Comparison of ENCODE assay signal across 15 cellular contexts in the genomic region with DNA sequence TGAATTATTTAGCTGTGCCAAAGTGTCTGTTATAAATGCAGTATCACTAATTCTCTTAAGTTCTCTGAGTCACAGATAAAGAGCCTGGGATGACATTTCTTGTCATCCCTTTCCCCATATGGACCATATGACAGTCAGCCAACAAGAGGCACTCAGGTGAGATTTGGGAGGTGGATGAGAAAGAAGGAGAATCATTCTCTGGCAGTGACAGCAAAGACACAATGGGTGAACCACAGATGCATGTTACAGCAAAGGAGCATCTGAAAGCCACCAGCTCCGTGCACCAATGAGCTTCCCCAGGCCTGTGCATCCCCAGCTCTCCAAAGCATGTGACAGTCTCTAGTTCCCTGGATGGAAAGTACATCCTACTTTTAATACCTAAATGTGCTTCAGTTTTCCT. TPM values are rescaled to one million over a fixed set of nuclear protein-coding genes. Genes with fewer than 3 reads are reported as not detected.
DNase-seq lines count a peak whose midpoint lies in the region; ATAC-seq and TF ChIP-seq lines count a peak whose summit lies in the region.
"Had no signal": no experiment of that assay in that cellular context is flagged by ENCODE, and none has a peak within 500 bp of the region (broad histone marks: within the 10 kb centered on the region; RNA-seq: fewer than 3 reads in every experiment).

No MANE protein-coding gene starts in this region.

- H2BK12ac ChIP-seq in H9 (ENCODE audit: insufficient read length, low read depth, low read length): no peak overlapping the region

- H4K91ac ChIP-seq in H9 (ENCODE audit: insufficient read length, low read depth, low read length): no peak overlapping the region

- H3K4me1 Mint-ChIP-seq in activated CD4-positive, alpha-beta T cell treated with anti-CD3 and anti-CD28 coated beads, Interleukin-2, amount 10 ng/mL, durations not matched to agents 7 days and 5 days: peaks cover 73% of the 10 kb centered on the region
- peaks cover 25 to 85% (median 74%) of the 10 kb centered on the region in 7 donors for H3K4me1 Mint-ChIP-seq in naive thymus-derived CD4-positive, alpha-beta T cell
- H3K4me1 Mint-ChIP-seq in H9: no peaks in the 10 kb centered on the region

- no peaks in the 10 kb centered on the region for H3F3A ChIP-seq in SK-N-SH (replicated peaks; ENCODE audit: insufficient read depth)

- H2AFZ ChIP-seq in SK-N-SH (ENCODE audit: low read depth) (no peak overlapping the region), H9 (ENCODE audit: low read length) (no peak overlapping the region)

- no peak overlapping the region for H2BK120ac ChIP-seq in H9 (ENCODE audit: low read depth, low read length, poor library complexity, severe bottlenecking)

- H3K23ac ChIP-seq in H9 (ENCODE audit: insufficient read length, low read depth, low read length): no peak overlapping the region

- peaks cover 0 to 25% of the 10 kb centered on the region in 2 donors for H3K4me1 ChIP-seq in naive thymus-derived CD4-positive, alpha-beta T cell (ENCODE audit: control insufficient read depth in 2 of 2, insufficient read depth in 2 of 2, low read length in 2 of 2)
- H3K4me1 ChIP-seq in SK-N-SH (ENCODE audit: control insufficient read depth in 1 of 2, insufficient read depth in 2 of 2, low read depth in 1 of 2, low read length in 1 of 2) (no peaks in the 10 kb centered on the region), H9 (ENCODE audit: insufficient read depth, low read length) (no peaks in the 10 kb centered on the region)
- H3K4me1 ChIP-seq: A549, thyroid gland had no signal

- H4K20me1 ChIP-seq in SK-N-SH (ENCODE audit: insufficient read depth) (no peaks in the 10 kb centered on the region), H9 (ENCODE audit: control insufficient read depth, insufficient read depth, insufficient read length) (no peaks in the 10 kb centered on the region)

- H3K27ac ChIP-seq in naive thymus-derived CD4-positive, alpha-beta T cell (ENCODE audit: low read depth, low read length): peak overlapping the region; percentile 60
- H3K27ac ChIP-seq in SK-N-SH (ENCODE audit: low read depth in 2 of 2, low read length in 1 of 2): no peak overlapping the region
- H3K27ac ChIP-seq in H9 (ENCODE audit: insufficient read length, low read depth, low read length): no peak overlapping the region
- H3K27ac ChIP-seq: A549, ovary, thyroid gland had no signal

- H3K79me2 ChIP-seq in SK-N-SH (ENCODE audit: insufficient read depth) (no peaks in the 10 kb centered on the region), H9 (ENCODE audit: insufficient read depth, low read length) (no peaks in the 10 kb centered on the region)

- no peak overlapping the region for H2BK5ac ChIP-seq in H9 (ENCODE audit: insufficient read length, low read length)

- DNase-seq in activated CD4-positive, alpha-beta T cell treated with anti-CD3 and anti-CD28 coated beads, Interleukin-2, amount 10 ng/mL, durations not matched to agents 7 days and 5 days: no peak
- no peak for DNase-seq in activated CD4-positive, alpha-beta T cell treated with anti-CD3 and anti-CD28 coated beads for 4 hours
- DNase-seq in naive thymus-derived CD4-positive, alpha-beta T cell: no peak
- DNase-seq in HuH-7 (ENCODE audit: low spot score): no peak
- DNase-seq in SK-N-SH: no peak
- no peak for DNase-seq in H9
- DNase-seq: NCI-H2081, ovary, SHP77, spleen, thyroid gland had no signal

- no peak for TF ChIP-seq EP300 in SK-N-SH (IDR thresholded peaks at IDR 0.05; ENCODE audit: borderline replicate concordance in 1 of 2, low read depth in 1 of 2, low read length in 1 of 2)

- H3K4me2 ChIP-seq in SK-N-SH (no peak overlapping the region), H9 (ENCODE audit: insufficient read depth, insufficient read length, low read length) (no peak overlapping the region)
- H3K4me2 ChIP-seq: A549 had no signal

- H4K5ac ChIP-seq in H9 (ENCODE audit: insufficient read length, low read depth, low read length): no peak overlapping the region

- no peak overlapping the region for H2AK5ac ChIP-seq in H9 (ENCODE audit: insufficient read length, low read length)

- no peak overlapping the region for H3K14ac ChIP-seq in H9 (ENCODE audit: insufficient read depth, low read length)

- H3K4me3 ChIP-seq in naive thymus-derived CD4-positive, alpha-beta T cell (ENCODE audit: low read length): no peak overlapping the region
- H3K4me3 ChIP-seq in SK-N-SH (ENCODE audit: low read depth in 2 of 2, low read length in 1 of 2): no peak overlapping the region
- H3K4me3 ChIP-seq: A549, ovary, spleen, thyroid gland had no signal

- H3K27me3 Mint-ChIP-seq in activated CD4-positive, alpha-beta T cell treated with anti-CD3 and anti-CD28 coated beads, Interleukin-2, amount 10 ng/mL, durations not matched to agents 7 days and 5 days: no peaks in the 10 kb centered on the region
- no peaks in the 10 kb centered on the region for H3K27me3 Mint-ChIP-seq in naive thymus-derived CD4-positive, alpha-beta T cell
- peaks cover 59% of the 10 kb centered on the region for H3K27me3 Mint-ChIP-seq in H9 (ENCODE audit: low read depth)

- no peaks in the 10 kb centered on the region for H3K23me2 ChIP-seq in H9 (ENCODE audit: insufficient read length, low read depth, low read length, poor library complexity, severe bottlenecking)

- peaks cover 57% of the 10 kb centered on the region for H3K36me3 Mint-ChIP-seq in activated CD4-positive, alpha-beta T cell treated with anti-CD3 and anti-CD28 coated beads, Interleukin-2, amount 10 ng/mL, durations not matched to agents 7 days and 5 days (ENCODE audit: low read depth)
- peaks cover 13 to 51% (median 31%) of the 10 kb centered on the region in 5 donors for H3K36me3 Mint-ChIP-seq in naive thymus-derived CD4-positive, alpha-beta T cell
- no peaks in the 10 kb centered on the region for H3K36me3 Mint-ChIP-seq in H9 (ENCODE audit: insufficient read depth in 1 of 3, low read depth in 3 of 3)

- POLR2A ChIA-PET in activated CD4-positive, alpha-beta T cell treated with anti-CD3 and anti-CD28 coated beads, Interleukin-2, amount 10 ng/mL, durations not matched to agents 7 days and 5 days (lab: Charles Lee): interaction anchor here (1.0 kb wide), 1 partner anchor 106 kb away, joined by 3 read pairs; no protein-coding TSS in a partner anchor
- POLR2A ChIA-PET in naive thymus-derived CD4-positive, alpha-beta T cell (lab: Charles Lee): interaction anchor here (1.0 to 18.5 kb wide), 20 partner anchors 9 to 173 kb away, joined by 3 to 327 read pairs (median 6); a partner anchor contains a TSS
- POLR2A ChIA-PET in SK-N-SH (lab: Yijun Ruan, JAX): no interaction called here

- H2BK20ac ChIP-seq in H9 (ENCODE audit: low read depth, low read length, poor library complexity, severe bottlenecking): no peak overlapping the region

- H3K18ac ChIP-seq in H9 (ENCODE audit: insufficient read length, low read depth, low read length): no peak overlapping the region

- H3K9ac ChIP-seq in SK-N-SH (no peak overlapping the region), H9 (ENCODE audit: extremely low read depth, insufficient read length, low read length) (no peak overlapping the region)

- H3K4me3 Mint-ChIP-seq in activated CD4-positive, alpha-beta T cell treated with anti-CD3 and anti-CD28 coated beads, Interleukin-2, amount 10 ng/mL, durations not matched to agents 7 days and 5 days: peak overlapping the region; percentile 28
- peak overlapping the region; percentile 27 to 73 (median 54) for H3K4me3 Mint-ChIP-seq in naive thymus-derived CD4-positive, alpha-beta T cell
- no peak overlapping the region for H3K4me3 Mint-ChIP-seq in H9

- no peak overlapping the region for H3T11ph ChIP-seq in H9 (ENCODE audit: low read length)

- 6% methylated on average over 1 of the region's 1 CpG for WGBS in SK-N-SH (ENCODE audit: low lambda C conversion rate)
- no CpG with 5 or more reads among the region's 1 CpG for WGBS in H9 (ENCODE audit: extremely low coverage, insufficient read length, low lambda C conversion rate)

- no peak for TF ChIP-seq RAD21 in SK-N-SH (IDR thresholded peaks at IDR 0.05; ENCODE audit: low read length)

- CTCF ChIA-PET in activated CD4-positive, alpha-beta T cell treated with anti-CD3 and anti-CD28 coated beads, Interleukin-2, amount 10 ng/mL, durations not matched to agents 7 days and 5 days (lab: Charles Lee): interaction anchor here (1.0 to 2.4 kb wide), 8 partner anchors 9 to 173 kb away, joined by 3 to 8 read pairs (median 4); a partner anchor contains a TSS
- CTCF ChIA-PET in naive thymus-derived CD4-positive, alpha-beta T cell (lab: Charles Lee): interaction anchor here (1.0 to 3.1 kb wide), 2 partner anchors 37 to 52 kb away, joined by 3 to 11 read pairs; no protein-coding TSS in a partner anchor
- CTCF ChIA-PET in SK-N-SH (lab: Yijun Ruan, JAX): interaction anchor here (0.5 to 1.5 kb wide), 2 partner anchors 133 to 991 kb away, joined by 3 to 5 read pairs; no protein-coding TSS in a partner anchor

- H3K79me1 ChIP-seq in H9 (ENCODE audit: insufficient read depth, low read depth, low read length, poor library complexity, severe bottlenecking): no peaks in the 10 kb centered on the region

- ATAC-seq in GM21381 (IDR thresholded peaks at IDR 0.05; ENCODE audit: unreplicated experiment) (peak; percentile 49), HG03439 (IDR thresholded peaks at IDR 0.05; ENCODE audit: unreplicated experiment) (peak; percentile 31)
- no peak for ATAC-seq in naive thymus-derived CD4-positive, alpha-beta T cell
- ATAC-seq: A549 had no signal

- intact Hi-C loops in naive thymus-derived CD4-positive, alpha-beta T cell (cut with micrococcal nuclease): loop anchor here (1.0 to 2.0 kb wide), 2 partner anchors 10 to 53 kb away; no protein-coding TSS in a partner anchor

- no peak overlapping the region for H2BK15ac ChIP-seq in H9 (ENCODE audit: low read depth, low read length)

- H3K9me3 Mint-ChIP-seq in activated CD4-positive, alpha-beta T cell treated with anti-CD3 and anti-CD28 coated beads, Interleukin-2, amount 10 ng/mL, durations not matched to agents 7 days and 5 days: peaks cover 37% of the 10 kb centered on the region
- peaks cover 0 to 51% (median 20%) of the 10 kb centered on the region in 11 donors for H3K9me3 Mint-ChIP-seq in naive thymus-derived CD4-positive, alpha-beta T cell
- H3K9me3 Mint-ChIP-seq in H9: peaks cover 0 to 3% of the 10 kb centered on the region in 2 experiments; a peak in 2 of 5 replicates

- H3K4ac ChIP-seq in H9 (ENCODE audit: low read depth, low read length): no peak overlapping the region

- H3K9me3 ChIP-seq in naive thymus-derived CD4-positive, alpha-beta T cell (ENCODE audit: control insufficient read depth in 2 of 3, low read length in 3 of 3): peaks cover 0 to 8% (median 3%) of the 10 kb centered on the region in 3 experiments
- H3K9me3 ChIP-seq in SK-N-SH: no peaks in the 10 kb centered on the region
- no peaks in the 10 kb centered on the region for H3K9me3 ChIP-seq in H9 (ENCODE audit: control insufficient read depth, low read depth, low read length)
- H3K9me3 ChIP-seq: A549, ovary, thyroid gland had no signal

- H3K27me3 ChIP-seq in naive thymus-derived CD4-positive, alpha-beta T cell (ENCODE audit: control insufficient read depth in 2 of 2, insufficient read depth in 2 of 2, low read length in 2 of 2): no peaks in the 10 kb centered on the region
- H3K27me3 ChIP-seq in SK-N-SH (ENCODE audit: insufficient read depth): 0 out of 2 replicates have a peak, but pooled peaks cover 11% of the 10 kb centered on the region
- no peaks in the 10 kb centered on the region for H3K27me3 ChIP-seq in H9 (ENCODE audit: insufficient read depth, low read length)
- H3K27me3 ChIP-seq: ovary, spleen, thyroid gland had no signal

- TF ChIP-seq CTCF in SK-N-SH (IDR thresholded peaks at IDR 0.05): no peak
- TF ChIP-seq CTCF in H9 (conservative IDR thresholded peaks at IDR 0.05): no peak

- peaks cover 0 to 6% (median 0%) of the 10 kb centered on the region in 3 experiments for H3K36me3 ChIP-seq in naive thymus-derived CD4-positive, alpha-beta T cell (ENCODE audit: control insufficient read depth in 2 of 3, insufficient read depth in 3 of 3, low read length in 3 of 3)
- no peaks in the 10 kb centered on the region for H3K36me3 ChIP-seq in SK-N-SH (replicated peaks in 1 of 2; ENCODE audit: control insufficient read depth in 1 of 2, insufficient read depth in 2 of 2, low read length in 1 of 2)
- H3K36me3 ChIP-seq: ovary, thyroid gland had no signal

- no peak overlapping the region for H3K56ac ChIP-seq in H9 (ENCODE audit: insufficient read length, low read depth, low read length)

- H4K8ac ChIP-seq in H9 (replicated peaks; ENCODE audit: insufficient read length, low read depth, low read length): no peak overlapping the region

- peak overlapping the region; percentile 74 for H3K27ac Mint-ChIP-seq in activated CD4-positive, alpha-beta T cell treated with anti-CD3 and anti-CD28 coated beads, Interleukin-2, amount 10 ng/mL, durations not matched to agents 7 days and 5 days
- peak overlapping the region; percentile 64 to 97 (median 88) for H3K27ac Mint-ChIP-seq in naive thymus-derived CD4-positive, alpha-beta T cell
- no peak overlapping the region for H3K27ac Mint-ChIP-seq in H9

- no peaks in the 10 kb centered on the region for H3K9me2 ChIP-seq in SK-N-SH

RNA-seq across cellular contexts. Expression of a gene that starts 10.8 kb away (rescaled TPM):
- 100 to 1,000 TPM; 105 to 109 TPM for total RNA-seq in activated CD4-positive, alpha-beta T cell treated with anti-CD3 and anti-CD28 coated beads, Interleukin-2, amount 10 ng/mL, durations not matched to agents 7 days and 5 days
- 100 to 1,000 TPM in 3 of 5 experiments, 10 to 100 TPM in 2; 40.3 to 173 (median 152) TPM for total RNA-seq in naive thymus-derived CD4-positive, alpha-beta T cell
- polyA plus RNA-seq in naive thymus-derived CD4-positive, alpha-beta T cell: 100 to 1,000 TPM; 130 to 188 TPM
- 0.03 and 0.05 TPM in 2 replicates for polyA plus RNA-seq in SK-N-SH (2012; rRNA removed)
- polyA plus RNA-seq in SK-N-SH (2012; cell fraction: cytosol; rRNA removed): 0.01 TPM in 2 replicates
- 0.02 and 0.04 TPM in 2 replicates for polyA plus RNA-seq in SK-N-SH (2012; cell fraction: nucleus; rRNA removed)
- total RNA-seq in H9 (2021): not detected in 2 replicates
- total RNA-seq: bronchial epithelial cell had no signal
- polyA plus RNA-seq: A549 had no signal

RNA-seq across cellular contexts. Expression of a gene that starts 54.2 kb away (rescaled TPM):
- 100 to 1,000 TPM; 311 to 335 TPM for total RNA-seq in activated CD4-positive, alpha-beta T cell treated with anti-CD3 and anti-CD28 coated beads, Interleukin-2, amount 10 ng/mL, durations not matched to agents 7 days and 5 days
- total RNA-seq in naive thymus-derived CD4-positive, alpha-beta T cell: 100 to 1,000 TPM in 4 of 5 experiments, 10 to 100 TPM in 1; 74.9 to 413 (median 406) TPM
- 100 to 1,000 TPM; 405 to 762 TPM for polyA plus RNA-seq in naive thymus-derived CD4-positive, alpha-beta T cell
- not detected in 2 replicates for polyA plus RNA-seq in SK-N-SH (2012; rRNA removed)
- 0.04 and 0.05 TPM in 2 replicates for polyA plus RNA-seq in SK-N-SH (2012; cell fraction: cytosol; rRNA removed)
- not detected in 2 replicates for polyA plus RNA-seq in SK-N-SH (2012; cell fraction: nucleus; rRNA removed)
- total RNA-seq in H9 (2021): not detected in 2 replicates
- total RNA-seq: bronchial epithelial cell had no signal
- polyA plus RNA-seq: A549 had no signal

Comparison
In these comparisons a context has a peak if more than half of its experiments do, and no peak if none do; other contexts are left out.
1. H3K27ac Mint-ChIP-seq: peak in activated CD4-positive, alpha-beta T cell treated with anti-CD3 and anti-CD28 coated beads, Interleukin-2, amount 10 ng/mL, durations not matched to agents 7 days and 5 days (single experiment) and naive thymus-derived CD4-positive, alpha-beta T cell (9 of 9); none in H9 (0 of 3).
2. H3K4me3 Mint-ChIP-seq: peak in activated CD4-positive, alpha-beta T cell treated with anti-CD3 and anti-CD28 coated beads, Interleukin-2, amount 10 ng/mL, durations not matched to agents 7 days and 5 days (single experiment) and naive thymus-derived CD4-positive, alpha-beta T cell (10 of 10); none in H9 (0 of 2).
3. RNA of a gene that starts 10.8 kb away (total RNA-seq): 40.3 to 173 TPM in naive thymus-derived CD4-positive, alpha-beta T cell and 105 to 109 TPM in activated CD4-positive, alpha-beta T cell treated with anti-CD3 and anti-CD28 coated beads, Interleukin-2, amount 10 ng/mL, durations not matched to agents 7 days and 5 days; not detected in H9; every median in the first group is over 10 times any median in the second.
4. RNA of a gene that starts 54.2 kb away (total RNA-seq): 74.9 to 413 TPM in naive thymus-derived CD4-positive, alpha-beta T cell and 311 to 335 TPM in activated CD4-positive, alpha-beta T cell treated with anti-CD3 and anti-CD28 coated beads, Interleukin-2, amount 10 ng/mL, durations not matched to agents 7 days and 5 days; not detected in H9; every median in the first group is over 10 times any median in the second.